Comparison of ENCODE assay signal across 8 cellular contexts in the genomic region with DNA sequence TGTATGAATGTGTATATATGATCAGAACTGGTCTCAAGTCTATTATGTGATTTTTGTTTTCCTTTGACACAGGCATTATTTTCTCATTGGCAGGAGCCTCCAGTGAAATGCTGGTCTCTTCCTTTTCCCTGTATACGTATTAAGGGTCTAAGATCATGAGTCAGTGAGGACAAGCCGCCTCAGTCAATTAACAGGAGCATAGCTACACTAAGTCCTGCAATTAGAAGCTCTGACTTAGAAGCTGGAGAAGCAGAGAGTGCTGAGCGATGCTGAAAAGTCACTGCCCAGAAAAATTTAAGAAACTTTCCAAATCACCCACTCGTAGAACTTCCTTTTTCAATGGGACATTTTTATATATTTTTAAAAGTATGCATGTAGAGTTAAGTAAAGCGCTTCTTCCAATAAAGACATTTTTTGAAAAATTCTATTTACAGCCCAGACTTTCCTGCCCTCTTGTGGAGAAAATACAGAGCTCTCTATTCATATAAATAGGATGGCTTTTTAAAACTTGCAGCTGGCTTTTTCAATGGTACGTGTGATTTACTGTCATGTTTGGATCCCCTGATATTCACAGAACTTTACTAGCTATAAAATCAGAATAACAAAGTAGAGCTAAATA.
DNase-seq lines count a peak whose midpoint lies in the region; FAIRE-seq and TF ChIP-seq lines count a peak whose summit lies in the region.
"Had no signal": no experiment of that assay in that cellular context is flagged by ENCODE, and none has a peak within 500 bp of the region (broad histone marks: within the 10 kb centered on the region; RNA-seq: fewer than 3 reads in every experiment).

No MANE protein-coding gene starts in this region.

- no peaks in the 10 kb centered on the region for H3K27me3 Mint-ChIP-seq in endothelial cell (ENCODE audit: unreplicated experiment)

- H3K4me1 Mint-ChIP-seq in endothelial cell (ENCODE audit: unreplicated experiment), result peaks cover 9% of the 10 kb centered on the region

- no peaks in the 10 kb centered on the region for H3K9me3 Mint-ChIP-seq in endothelial cell (ENCODE audit: unreplicated experiment)

- H3K4me3 Mint-ChIP-seq in endothelial cell (ENCODE audit: unreplicated experiment), result no peak overlapping the region

- FAIRE-seq in urothelium cell line (lab: Jason Lieb, UNC), result no peak
- FAIRE-seq: kidney had no signal

- H3K36me3 Mint-ChIP-seq in endothelial cell (ENCODE audit: low read depth, unreplicated experiment), result no peaks in the 10 kb centered on the region

- TF ChIP-seq CTCF in GM12874 (IDR thresholded peaks at IDR 0.05; ENCODE audit: insufficient read depth, low read depth, low read length) (peak; percentile 8; the same call in 1 of the 2 replicates), endothelial cell (IDR thresholded peaks at IDR 0.05; ENCODE audit: unreplicated experiment) (no peak)

- peak; percentile 21 for DNase-seq in NCI-H2227 (lab: John Stamatoyannopoulos, UW; ENCODE audit: unreplicated experiment)
- no peak for DNase-seq in endothelial cell (ENCODE audit: low spot score)
- DNase-seq in putamen (ENCODE audit: low spot score), result peak; percentile 9
- DNase-seq in urothelium cell line (ENCODE audit: low spot score), result no peak
- no peak for DNase-seq in AML-193 (lab: John Stamatoyannopoulos, UW)
- DNase-seq in activated naive CD4-positive, alpha-beta T cell treated with Interleukin-2 at 50 U/mL for 16 hours, result no peak
- DNase-seq: kidney had no signal

- H3K27ac Mint-ChIP-seq in endothelial cell (ENCODE audit: unreplicated experiment), result peak overlapping the region; percentile 33

Comparison
In these comparisons a context has a peak if more than half of its experiments do, and no peak if none do; other contexts are left out.
1. DNase-seq: peak in NCI-H2227 (single experiment) and putamen (single experiment); none in endothelial cell (single experiment), urothelium cell line (single experiment), AML-193 (0 of 2) and activated naive CD4-positive, alpha-beta T cell treated with Interleukin-2 at 50 U/mL for 16 hours (single experiment).